Comparison of ENCODE assay signal across 8 cellular contexts in the genomic region with DNA sequence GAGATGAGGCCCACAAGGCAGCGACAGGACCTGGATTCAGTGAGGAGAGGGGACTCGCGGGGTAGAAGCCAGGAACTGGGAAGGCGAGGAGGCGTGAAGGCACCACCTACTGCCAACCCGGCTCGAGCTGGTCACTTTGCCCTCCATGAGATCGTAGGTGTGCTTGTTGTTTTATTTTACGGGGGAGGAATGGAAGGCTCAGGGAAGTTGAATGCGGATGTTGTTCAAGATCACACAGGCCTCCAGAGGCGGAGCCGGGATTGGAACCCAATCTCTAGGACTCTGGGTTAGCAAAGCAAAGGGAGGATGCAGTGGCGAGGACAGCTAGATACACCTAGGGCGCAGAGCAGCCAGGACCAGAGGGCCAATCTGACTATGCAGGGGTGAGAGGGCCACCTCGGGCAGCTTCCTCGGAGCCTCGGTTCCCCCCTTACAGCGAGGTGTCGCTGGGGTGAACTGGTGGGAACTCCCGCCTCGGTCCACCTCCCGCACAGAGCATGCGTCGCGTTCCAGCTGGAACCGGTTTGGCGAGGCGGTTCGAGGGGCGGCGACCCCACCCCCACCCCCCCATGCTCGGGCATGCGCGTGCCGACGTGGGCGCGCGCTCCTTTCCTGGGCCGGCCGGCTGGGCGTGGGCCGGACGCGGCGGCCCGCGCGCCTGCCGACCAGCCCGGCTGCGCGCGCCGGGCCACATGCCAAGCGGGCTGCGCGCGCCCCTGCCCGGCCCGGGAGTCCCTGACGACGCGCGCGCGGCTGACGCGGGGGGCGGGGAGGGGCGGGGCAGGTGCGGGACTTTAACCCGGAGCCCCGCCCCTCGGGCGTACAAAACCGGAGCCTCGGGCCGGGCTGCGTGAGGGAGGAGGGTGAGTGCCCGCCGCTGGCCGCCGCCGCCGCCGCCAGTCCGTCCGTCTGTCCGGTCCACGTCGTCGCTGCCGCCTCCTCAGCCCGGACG.
DNase-seq lines count a peak whose midpoint lies in the region; ATAC-seq lines count a peak whose summit lies in the region.

No MANE protein-coding gene starts in this region.

- DNase-seq in AML-193 (lab: John Stamatoyannopoulos, UW) (peak; percentile 87 to 92), NCI-H446 (lab: John Stamatoyannopoulos, UW) (peak; percentile 75 to 98), cerebellum (ENCODE audit: low spot score) (peak; percentile 97), kidney tubule cell (ENCODE audit: low spot score) (peak; percentile 94)
- peak; percentile 80 to 84 for DNase-seq in activated CD4-positive, alpha-beta T cell treated with anti-CD3 and anti-CD28 coated beads for 24 hours (ENCODE audit: low read depth in 2 of 2)
- DNase-seq in stimulated activated CD4-positive, alpha-beta T cell treated with anti-CD3 and anti-CD28 coated beads, Interleukin-15, amount 100 ng/mL, for 48 hours (ENCODE audit: low read depth in 2 of 2): peak; percentile 78 to 88

- ATAC-seq in GM19043 (IDR thresholded peaks at IDR 0.05; ENCODE audit: low read depth, unreplicated experiment) (peak; percentile 54), HG03342 (IDR thresholded peaks at IDR 0.05; ENCODE audit: unreplicated experiment) (peak; percentile 57)

Comparison
In these comparisons a context has a peak if more than half of its experiments do, and no peak if none do; other contexts are left out.
1. Peak in every context shown above with its lines: DNase-seq and ATAC-seq.